Comparison of ENCODE assay signal across 1 cellular context in genomic region chr16:89968074-89968473, GRCh38. TPM values are rescaled to one million over a fixed set of nuclear protein-coding genes. Genes with fewer than 3 reads are reported as not detected.
"Had no signal": no experiment of that assay in that cellular context is flagged by ENCODE, and none has a peak within 500 bp of the region (broad histone marks: within the 10 kb centered on the region; RNA-seq: fewer than 3 reads in every experiment).

No MANE protein-coding gene starts in this region.

RNA-seq across cellular contexts. Expression of gene DBNDD1, which starts 51.2 kb away (rescaled TPM):
- total RNA-seq: natural killer cell treated with Interleukin-12 subunit alpha and Interleukin-12 subunit beta and Interleukin-15 and Interleukin-18, amount 100 ng/mL, for 72 hours had no signal
